In genomic region chr17:17587614-17588336, GRCh38 we compare ENCODE assay signal across 18 cellular contexts. TPM values are rescaled to one million over a fixed set of nuclear protein-coding genes. Genes with fewer than 3 reads are reported as not detected.
DNase-seq lines count a peak whose midpoint lies in the region; ATAC-seq and TF ChIP-seq lines count a peak whose summit lies in the region.
"Had no signal": no experiment of that assay in that cellular context is flagged by ENCODE, and none has a peak within 500 bp of the region (broad histone marks: within the 10 kb centered on the region; RNA-seq: fewer than 3 reads in every experiment).

No MANE protein-coding gene starts in this region.

- TF ChIP-seq CTCF in fibroblast of lung (conservative IDR thresholded peaks at IDR 0.05 in 1 of 2, IDR thresholded peaks at IDR 0.05 in 1 of 2; ENCODE audit: low read depth in 1 of 2, low read length in 2 of 2) = no peak
- TF ChIP-seq CTCF in neural progenitor cell (IDR thresholded peaks at IDR 0.05) = no peak
- TF ChIP-seq CTCF in uterus (IDR thresholded peaks at IDR 0.05) = no peak

- H3K36me3 ChIP-seq in GM23248 (ENCODE audit: low read depth) (no peaks in the 10 kb centered on the region), fibroblast of lung (ENCODE audit: control insufficient read depth, insufficient read depth, low read length) (no peaks in the 10 kb centered on the region), neural progenitor cell (no peaks in the 10 kb centered on the region), uterus (no peaks in the 10 kb centered on the region), Karpas-422 (ENCODE audit: insufficient read depth, low read length) (no peaks in the 10 kb centered on the region)
- H3K36me3 ChIP-seq: brain microvascular endothelial cell had no signal

- H3K4me1 Mint-ChIP-seq in neural progenitor cell = peaks cover 21% of the 10 kb centered on the region

- peaks cover 41% of the 10 kb centered on the region for H3K79me2 ChIP-seq in GM23248 (ENCODE audit: insufficient read depth)
- H3K79me2 ChIP-seq in fibroblast of lung (ENCODE audit: control insufficient read depth, insufficient read depth, low read length) = peaks cover 3% of the 10 kb centered on the region
- H3K79me2 ChIP-seq in neural progenitor cell (ENCODE audit: low read depth) = peaks cover 38% of the 10 kb centered on the region
- H3K79me2 ChIP-seq in Karpas-422 (ENCODE audit: low read length) = peaks cover 58% of the 10 kb centered on the region

- H3K36me3 Mint-ChIP-seq in neural progenitor cell = peaks cover 8% of the 10 kb centered on the region
- H3K36me3 Mint-ChIP-seq: stimulated activated naive B cell treated with anti-CD40 and anti-IgM and Interleukin-4, amounts not matched to agents 10 μg/mL and 1 μg/mL and 100 μg/mL, for 72 hours had no signal

- H3K27ac ChIP-seq in GM23248 (peak overlapping the region; percentile 13; the same call in 1 of the 2 replicates), fibroblast of lung (ENCODE audit: insufficient read depth, low read length) (no peak overlapping the region), neural progenitor cell (no peak overlapping the region), uterus (peak overlapping the region; percentile 68 to 80), Karpas-422 (ENCODE audit: low read length) (no peak overlapping the region)
- H3K27ac ChIP-seq: brain microvascular endothelial cell had no signal

- H4K20me1 ChIP-seq in GM23248 (ENCODE audit: insufficient read depth) = no peaks in the 10 kb centered on the region
- no peaks in the 10 kb centered on the region for H4K20me1 ChIP-seq in fibroblast of lung (ENCODE audit: control insufficient read depth, extremely low read depth, insufficient read depth, low read length)
- H4K20me1 ChIP-seq in neural progenitor cell (ENCODE audit: low read depth) = no peaks in the 10 kb centered on the region
- H4K20me1 ChIP-seq in Karpas-422 (ENCODE audit: insufficient read depth, low read depth, low read length) = no peaks in the 10 kb centered on the region

- in situ Hi-C loops in GM23248 (cut with MboI) = no loop called here

- H3K9me3 Mint-ChIP-seq in neural progenitor cell = no peaks in the 10 kb centered on the region
- H3K9me3 Mint-ChIP-seq: activated B cell treated with CpG ODN at 0.5 μM for 24 hours; stimulated activated naive B cell treated with anti-CD40 and anti-IgM and Interleukin-4, amounts not matched to agents 10 μg/mL and 1 μg/mL and 100 μg/mL, for 72 hours had no signal

- intact Hi-C loops in uterus (cut with DNase I; ENCODE audit: low total_unique reads) = no loop called here

- peak overlapping the region; percentile 61 for H3K4me2 ChIP-seq in GM23248 (ENCODE audit: unreplicated experiment)
- H3K4me2 ChIP-seq in fibroblast of lung (ENCODE audit: extremely low read depth, insufficient read depth, low read length) = peak overlapping the region; percentile 25
- no peak overlapping the region for H3K4me2 ChIP-seq in neural progenitor cell
- H3K4me2 ChIP-seq in Karpas-422 (ENCODE audit: low read depth, low read length, poor library complexity, severe bottlenecking) = no peak overlapping the region

- no peaks in the 10 kb centered on the region for H3K9me2 ChIP-seq in GM23248 (ENCODE audit: insufficient read depth)
- no peaks in the 10 kb centered on the region for H3K9me2 ChIP-seq in Karpas-422 (replicated peaks; ENCODE audit: insufficient read depth, low read length)

- no peak for ATAC-seq in GM21367 (IDR thresholded peaks at IDR 0.05; ENCODE audit: unreplicated experiment)
- ATAC-seq: stimulated activated naive B cell treated with anti-CD40 and anti-IgM and Interleukin-4, amounts not matched to agents 10 μg/mL and 1 μg/mL and 100 μg/mL, for 72 hours had no signal

- H3K9ac ChIP-seq in GM23248 (no peak overlapping the region), fibroblast of lung (ENCODE audit: insufficient read depth, low read length) (no peak overlapping the region), neural progenitor cell (no peak overlapping the region), Karpas-422 (ENCODE audit: low read length) (no peak overlapping the region)

- H3K4me3 ChIP-seq in GM23248 (no peak overlapping the region), fibroblast of lung (replicated peaks in 1 of 4; ENCODE audit: control extremely low read depth in 1 of 4, insufficient read depth in 1 of 4, low read depth in 3 of 4, low read length in 4 of 4) (no peak overlapping the region), neural progenitor cell (no peak overlapping the region), uterus (no peak overlapping the region), Karpas-422 (ENCODE audit: low read length) (no peak overlapping the region)

- H3K27ac Mint-ChIP-seq in neural progenitor cell = peak overlapping the region; percentile 62
- H3K27ac Mint-ChIP-seq: activated B cell treated with CpG ODN at 0.5 μM for 24 hours; stimulated activated naive B cell treated with anti-CD40 and anti-IgM and Interleukin-4, amounts not matched to agents 10 μg/mL and 1 μg/mL and 100 μg/mL, for 72 hours had no signal

- H3K4me1 ChIP-seq in GM23248 (ENCODE audit: insufficient read depth) = peaks cover 16% of the 10 kb centered on the region
- H3K4me1 ChIP-seq in fibroblast of lung (ENCODE audit: control insufficient read depth, extremely low read depth, insufficient read depth, low read length) = peaks cover 4% of the 10 kb centered on the region
- H3K4me1 ChIP-seq in neural progenitor cell = peaks cover 4% of the 10 kb centered on the region
- H3K4me1 ChIP-seq in uterus = peaks cover 0 to 16% of the 10 kb centered on the region in 2 donors
- H3K4me1 ChIP-seq in Karpas-422 (ENCODE audit: low read length) = peaks cover 15% of the 10 kb centered on the region

- DNase-seq in GM23248 (peak; percentile 44), fibroblast of lung (ENCODE audit: low read depth in 2 of 2) (no peak), neural progenitor cell (ENCODE audit: low spot score) (no peak), uterus (no peak), Karpas-422 (no peak), NCI-H2171 treated with DMSO at 0.1 percent for 48 hours (lab: John Stamatoyannopoulos, UW) (no peak)
- DNase-seq: activated B cell treated with CpG ODN at 0.5 μM for 24 hours; activated CD4-positive, alpha-beta T cell treated with anti-CD3 and anti-CD28 coated beads, Interleukin-2, amount 50 U/mL, for 48 hours; activated CD8-positive, alpha-beta memory T cell treated with anti-CD3 and anti-CD28 coated beads, Interleukin-2, amount 50 U/mL, for 48 hours; brain microvascular endothelial cell; NCI-H1092; NCI-H187 treated with DMSO at 0.1 percent for 48 hours; NCI-H69; small intestine; stimulated activated CD4-positive, alpha-beta T cell treated with anti-CD3 and anti-CD28 coated beads, Interleukin-2, amount 100 ng/mL, for 48 hours; stimulated activated naive B cell treated with anti-CD40 and anti-IgM and Interleukin-4, amounts not matched to agents 10 μg/mL and 1 μg/mL and 100 μg/mL, for 72 hours; T1000 had no signal

- H3F3A ChIP-seq in GM23248 (ENCODE audit: insufficient read depth) = no peaks in the 10 kb centered on the region
- H3F3A ChIP-seq in neural progenitor cell (ENCODE audit: low read depth) = no peaks in the 10 kb centered on the region

- peaks cover 2% of the 10 kb centered on the region for H3K27me3 Mint-ChIP-seq in neural progenitor cell (ENCODE audit: insufficient read depth, low read depth)
- H3K27me3 Mint-ChIP-seq: activated B cell treated with CpG ODN at 0.5 μM for 24 hours; stimulated activated naive B cell treated with anti-CD40 and anti-IgM and Interleukin-4, amounts not matched to agents 10 μg/mL and 1 μg/mL and 100 μg/mL, for 72 hours had no signal

- H2AFZ ChIP-seq in GM23248 = peak overlapping the region; percentile 60; the same call in 1 of the 2 replicates
- H2AFZ ChIP-seq in fibroblast of lung (ENCODE audit: low read length) = peak overlapping the region; percentile 20
- no peak overlapping the region for H2AFZ ChIP-seq in neural progenitor cell (replicated peaks)
- H2AFZ ChIP-seq in Karpas-422 (ENCODE audit: low read length) = no peak overlapping the region

- no peaks in the 10 kb centered on the region for H3K27me3 ChIP-seq in GM23248 (replicated peaks; ENCODE audit: insufficient read depth)
- H3K27me3 ChIP-seq in fibroblast of lung (ENCODE audit: control insufficient read depth, insufficient read depth, low read length) = no peaks in the 10 kb centered on the region
- H3K27me3 ChIP-seq in neural progenitor cell = no peaks in the 10 kb centered on the region
- H3K27me3 ChIP-seq in uterus = no peaks in the 10 kb centered on the region
- H3K27me3 ChIP-seq in Karpas-422 (ENCODE audit: low read length) = no peaks in the 10 kb centered on the region
- H3K27me3 ChIP-seq: brain microvascular endothelial cell had no signal

- H3K9me3 ChIP-seq in GM23248 (ENCODE audit: low read depth) = no peaks in the 10 kb centered on the region
- H3K9me3 ChIP-seq in fibroblast of lung (ENCODE audit: control insufficient read depth, insufficient read depth, low read depth, low read length) = no peaks in the 10 kb centered on the region
- H3K9me3 ChIP-seq in neural progenitor cell (ENCODE audit: low read depth) = no peaks in the 10 kb centered on the region
- H3K9me3 ChIP-seq in uterus = no peaks in the 10 kb centered on the region
- no peaks in the 10 kb centered on the region for H3K9me3 ChIP-seq in Karpas-422 (ENCODE audit: low read length)

- no peak for TF ChIP-seq POLR2A in uterus (IDR thresholded peaks at IDR 0.05)

- H3K4me3 Mint-ChIP-seq in neural progenitor cell = no peak overlapping the region
- H3K4me3 Mint-ChIP-seq: activated B cell treated with CpG ODN at 0.5 μM for 24 hours; stimulated activated naive B cell treated with anti-CD40 and anti-IgM and Interleukin-4, amounts not matched to agents 10 μg/mL and 1 μg/mL and 100 μg/mL, for 72 hours had no signal

- 29 to 40% methylated on average over 10 of the region's 10 CpGs for WGBS in GM23248 (ENCODE audit: low coverage in 1 of 2, low lambda C conversion rate in 2 of 2, missing lambda C conversion rate in 2 of 2), 2 experiments

RNA-seq across cellular contexts. Expression of gene PEMT, which starts 3.7 kb away (rescaled TPM):
- total RNA-seq in GM23248 (2014; rRNA removed; shearing (Covaris generic)) = 53.0 and 62.0 TPM in 2 replicates
- polyA plus RNA-seq in GM23248 (2016; fragmentation: Nextera tagmentation; extraction: Ambion mirVana) (60.4 and 68.7 TPM in 2 replicates), fibroblast of lung (18.2 and 18.6 TPM in 2 replicates)
- total RNA-seq in fibroblast of lung (17.5 and 18.0 TPM in 2 replicates), neural progenitor cell (ENCODE audit: low replicate concordance) (17.7 and 50.4 TPM in 2 replicates), uterus (10 to 100 TPM; 26.3 to 61.7 (median 32.2) TPM)
- polyA plus RNA-seq in fibroblast of lung (2012) = 23.9 and 30.4 TPM in 2 replicates
- polyA minus RNA-seq in fibroblast of lung (ENCODE audit: low replicate concordance) = 38.6 TPM in 2 replicates
- total RNA-seq in Karpas-422 (2014; rRNA removed; shearing (Covaris generic); ENCODE audit: low replicate concordance) = 62.7 and 69.8 TPM in 2 replicates

Comparison
In these comparisons a context has a peak if more than half of its experiments do, and no peak if none do; other contexts are left out.
1. H2AFZ ChIP-seq: peak in GM23248 (single experiment) and fibroblast of lung (single experiment); none in neural progenitor cell (single experiment) and Karpas-422 (single experiment).
2. H3K27ac ChIP-seq: peak in GM23248 (single experiment) and uterus (2 of 2); none in fibroblast of lung (single experiment), neural progenitor cell (single experiment) and Karpas-422 (single experiment).
3. H3K4me2 ChIP-seq: peak in GM23248 (single experiment) and fibroblast of lung (single experiment); none in neural progenitor cell (single experiment) and Karpas-422 (single experiment).